Comparison of ENCODE assay signal across 18 cellular contexts in the genomic region with DNA sequence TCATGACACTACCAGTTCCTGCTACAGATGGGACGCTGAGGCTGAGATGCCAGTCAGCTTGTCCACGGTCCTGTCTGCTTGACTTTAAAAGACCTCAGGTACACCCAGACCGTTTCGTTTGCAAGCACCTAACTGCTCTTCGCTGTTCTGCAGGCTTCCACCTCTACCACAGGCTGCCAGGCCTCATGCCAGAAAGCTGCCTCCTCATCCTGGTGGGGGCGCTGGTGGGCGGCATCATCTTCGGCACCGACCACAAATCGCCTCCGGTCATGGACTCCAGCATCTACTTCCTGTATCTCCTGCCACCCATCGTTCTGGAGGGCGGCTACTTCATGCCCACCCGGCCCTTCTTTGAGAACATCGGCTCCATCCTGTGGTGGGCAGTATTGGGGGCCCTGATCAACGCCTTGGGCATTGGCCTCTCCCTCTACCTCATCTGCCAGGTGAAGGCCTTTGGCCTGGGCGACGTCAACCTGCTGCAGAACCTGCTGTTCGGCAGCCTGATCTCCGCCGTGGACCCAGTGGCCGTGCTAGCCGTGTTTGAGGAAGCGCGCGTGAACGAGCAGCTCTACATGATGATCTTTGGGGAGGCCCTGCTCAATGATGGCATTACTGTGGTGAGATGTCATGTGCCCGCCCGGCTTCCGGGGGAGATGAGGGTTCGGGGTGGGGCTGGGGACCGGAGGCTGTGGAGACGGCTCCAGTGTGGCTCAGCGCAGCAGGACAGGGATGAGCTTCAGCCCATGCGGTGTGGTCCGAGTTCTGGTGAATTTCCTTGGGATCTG. TPM values are rescaled to one million over a fixed set of nuclear protein-coding genes. Genes with fewer than 3 reads are reported as not detected.
DNase-seq lines count a peak whose midpoint lies in the region; ATAC-seq, FAIRE-seq and TF ChIP-seq lines count a peak whose summit lies in the region.
"Had no signal": no experiment of that assay in that cellular context is flagged by ENCODE, and none has a peak within 500 bp of the region (broad histone marks: within the 10 kb centered on the region; RNA-seq: fewer than 3 reads in every experiment).

No MANE protein-coding gene starts in this region.

- H3K4me1 Mint-ChIP-seq in GM23338 (peaks cover 5% of the 10 kb centered on the region; the same call in 2 of the 3 replicates), neural progenitor cell (no peaks in the 10 kb centered on the region)

- H3K9me3 ChIP-seq in SK-N-SH (no peaks in the 10 kb centered on the region), K562 (replicated peaks; ENCODE audit: control insufficient read depth, insufficient read depth, low read depth, low read length) (no peaks in the 10 kb centered on the region), neural progenitor cell (ENCODE audit: low read depth) (no peaks in the 10 kb centered on the region), ascending aorta (no peaks in the 10 kb centered on the region)

- H3K9me2 ChIP-seq in SK-N-SH (no peaks in the 10 kb centered on the region), GM23338 (ENCODE audit: insufficient read depth) (peaks cover 7% of the 10 kb centered on the region)

- intact Hi-C loops in K562 (cut with micrococcal nuclease) (loop anchor here (10.0 kb wide), 1 partner anchor 326 kb away; no protein-coding TSS in a partner anchor), ascending aorta (cut with DNase I) (loop anchor here (10.0 kb wide), 1 partner anchor 226 kb away; no protein-coding TSS in a partner anchor)

- H3K9me3 Mint-ChIP-seq in GM23338: no peaks in the 10 kb centered on the region
- no peaks in the 10 kb centered on the region for H3K9me3 Mint-ChIP-seq in neural progenitor cell

- no peak for TF ChIP-seq RAD21 in SK-N-SH (IDR thresholded peaks at IDR 0.05; ENCODE audit: low read length)
- 0 out of 4 replicates have a peak, but pooled peaks of 1 of the 2 experiments have one; percentile 12 for TF ChIP-seq RAD21 in K562 (CRISPR knock-in tag; conservative IDR thresholded peaks at IDR 0.05 in 1 of 2, IDR thresholded peaks at IDR 0.05 in 1 of 2)

- H2AFZ ChIP-seq in SK-N-SH (ENCODE audit: low read depth): peak overlapping the region; percentile 36; the same call in 1 of the 2 replicates
- no peak overlapping the region; the same call in 1 of the 2 replicates for H2AFZ ChIP-seq in GM23338
- no peak overlapping the region for H2AFZ ChIP-seq in K562 (ENCODE audit: low read depth, low read length)
- H2AFZ ChIP-seq in neural progenitor cell (replicated peaks): no peak overlapping the region

- H3K27me3 Mint-ChIP-seq in GM23338 (ENCODE audit: insufficient read depth, low read depth, poor library complexity) (peaks cover 2% of the 10 kb centered on the region), neural progenitor cell (ENCODE audit: insufficient read depth, low read depth) (no peaks in the 10 kb centered on the region)

- H3K4me1 ChIP-seq in SK-N-SH (ENCODE audit: control insufficient read depth in 1 of 2, insufficient read depth in 2 of 2, low read depth in 1 of 2, low read length in 1 of 2): no peaks in the 10 kb centered on the region; a peak in 1 of 4 replicates
- no peaks in the 10 kb centered on the region for H3K4me1 ChIP-seq in GM23338 (ENCODE audit: insufficient read depth)
- peaks cover 0 to 9% of the 10 kb centered on the region in 2 experiments; a peak in 2 of 5 replicates for H3K4me1 ChIP-seq in K562 (replicated peaks in 1 of 2; ENCODE audit: control insufficient read depth in 2 of 2, insufficient read depth in 2 of 2, low read length in 2 of 2)
- no peaks in the 10 kb centered on the region for H3K4me1 ChIP-seq in neural progenitor cell
- no peaks in the 10 kb centered on the region for H3K4me1 ChIP-seq in ascending aorta

- H3K79me2 ChIP-seq in SK-N-SH (ENCODE audit: insufficient read depth) (no peaks in the 10 kb centered on the region), GM23338 (replicated peaks; ENCODE audit: insufficient read depth) (no peaks in the 10 kb centered on the region), K562 (ENCODE audit: control insufficient read depth, insufficient read depth, low read length) (no peaks in the 10 kb centered on the region), neural progenitor cell (ENCODE audit: low read depth) (no peaks in the 10 kb centered on the region)

- H3K4me3 Mint-ChIP-seq in GM23338: no peak overlapping the region
- H3K4me3 Mint-ChIP-seq in neural progenitor cell: no peak overlapping the region

- TF ChIP-seq CTCF in SK-N-SH (IDR thresholded peaks at IDR 0.05) (peak; percentile 17; the same call in 1 of the 2 replicates), GM23338 (conservative IDR thresholded peaks at IDR 0.05; ENCODE audit: low read depth in 2 of 2) (peak; percentile 50 to 56), K562 (IDR thresholded peaks at IDR 0.05 in 2 of 3, conservative IDR thresholded peaks at IDR 0.05 in 1 of 3; ENCODE audit: insufficient read depth in 2 of 3, low read depth in 1 of 3, low read length in 3 of 3) (peak; percentile 15 to 33 (median 30); a peak in 4 of 6 replicates), neural progenitor cell (IDR thresholded peaks at IDR 0.05) (peak; percentile 18), ascending aorta (IDR thresholded peaks at IDR 0.05) (no peak)

- BruUV-seq in K562 (replicated peaks; lab: Mats Ljungman, UMichigan): no TSS peak

- in situ Hi-C loops in K562 (cut with MboI): loop anchor here (10.0 kb wide), 1 partner anchor 226 kb away; no protein-coding TSS in a partner anchor

- H3K9ac ChIP-seq in SK-N-SH: no peak overlapping the region
- peak overlapping the region in 1 of 2 experiments; percentile 52; a peak in 1 of 4 replicates for H3K9ac ChIP-seq in K562 (ENCODE audit: insufficient read depth in 1 of 2, low read depth in 2 of 2, low read length in 2 of 2)
- H3K9ac ChIP-seq in neural progenitor cell: no peak overlapping the region

- H3K27ac ChIP-seq in SK-N-SH (ENCODE audit: low read depth in 2 of 2, low read length in 1 of 2): no peak overlapping the region
- H3K27ac ChIP-seq in GM23338 (ENCODE audit: low read depth): no peak overlapping the region
- H3K27ac ChIP-seq in K562 (ENCODE audit: extremely low read depth, low read depth, low read length): no peak overlapping the region
- H3K27ac ChIP-seq in neural progenitor cell: no peak overlapping the region
- H3K27ac ChIP-seq in ascending aorta: no peak overlapping the region

- DNase-seq in SK-N-SH (no peak), GM23338 (ENCODE audit: low spot score) (peak; percentile 37), K562 (ENCODE audit: extremely low read depth in 1 of 4, low spot score in 3 of 4) (peak in 1 of 4 experiments; percentile 18), neural progenitor cell (ENCODE audit: low spot score) (no peak), ascending aorta (ENCODE audit: low spot score in 2 of 2) (no peak), erythroblast (lab: John Stamatoyannopoulos, UW) (no peak)
- DNase-seq: 8988T, C1 segment of cervical spinal cord, DMS 273 treated with DMSO at 0.1 percent for 48 hours, HCEC 1CT, IMR-90, NCI-H1048, NCI-H345, NCI-H69, Right ventricle myocardium superior had no signal

- POLR2A ChIA-PET in SK-N-SH (lab: Yijun Ruan, JAX) (no interaction called here), K562 (lab: Yijun Ruan, JAX) (interaction anchor here (1.1 kb wide), 1 partner anchor 11 kb away, joined by 4 read pairs; no protein-coding TSS in a partner anchor)

- TF ChIP-seq EP300 in SK-N-SH (IDR thresholded peaks at IDR 0.05; ENCODE audit: borderline replicate concordance in 1 of 2, low read depth in 1 of 2, low read length in 1 of 2): no peak
- TF ChIP-seq EP300 in K562 (IDR thresholded peaks at IDR 0.05; ENCODE audit: low read length): no peak

- H3K27ac Mint-ChIP-seq in GM23338 (no peak overlapping the region), neural progenitor cell (no peak overlapping the region)

- no peak overlapping the region for H3K4me2 ChIP-seq in SK-N-SH
- H3K4me2 ChIP-seq in GM23338: no peak overlapping the region
- 0 out of 2 replicates have a peak overlapping the region, but pooled peaks have one; percentile 20 for H3K4me2 ChIP-seq in K562 (ENCODE audit: insufficient read depth, low read length)
- no peak overlapping the region for H3K4me2 ChIP-seq in neural progenitor cell

- H3K4me3 ChIP-seq in SK-N-SH (ENCODE audit: low read depth in 2 of 2, low read length in 1 of 2) (no peak overlapping the region), GM23338 (no peak overlapping the region), K562 (no peak overlapping the region), neural progenitor cell (no peak overlapping the region), ascending aorta (no peak overlapping the region)

- H3K36me3 Mint-ChIP-seq in GM23338 (ENCODE audit: low read depth) (no peaks in the 10 kb centered on the region), neural progenitor cell (no peaks in the 10 kb centered on the region)

- no peak for TF ChIP-seq POLR2A in K562 (conservative IDR thresholded peaks at IDR 0.05)
- TF ChIP-seq POLR2A in erythroblast (IDR thresholded peaks at IDR 0.05; ENCODE audit: low read length): no peak

- H3K36me3 ChIP-seq in SK-N-SH (replicated peaks in 1 of 2; ENCODE audit: control insufficient read depth in 1 of 2, insufficient read depth in 2 of 2, low read length in 1 of 2) (no peaks in the 10 kb centered on the region), GM23338 (ENCODE audit: insufficient read depth) (no peaks in the 10 kb centered on the region), K562 (ENCODE audit: control insufficient read depth, insufficient read depth, low read length) (no peaks in the 10 kb centered on the region), neural progenitor cell (no peaks in the 10 kb centered on the region), ascending aorta (no peaks in the 10 kb centered on the region)

- ATAC-seq in SK-N-SH treated with all-trans-retinoic acid at 6 μM for 48 hours: no peak; the same call in 2 of the 3 replicates
- ATAC-seq in GM23338: peak; percentile 56; the same call in 2 of the 3 replicates
- ATAC-seq in K562: peak; percentile 47
- ATAC-seq in GM21619 (IDR thresholded peaks at IDR 0.05; ENCODE audit: unreplicated experiment): no peak

- H4K20me1 ChIP-seq in SK-N-SH (ENCODE audit: insufficient read depth) (no peaks in the 10 kb centered on the region), GM23338 (replicated peaks; ENCODE audit: insufficient read depth) (no peaks in the 10 kb centered on the region), K562 (replicated peaks; ENCODE audit: control insufficient read depth, insufficient read depth, low read length) (no peaks in the 10 kb centered on the region), neural progenitor cell (ENCODE audit: low read depth) (no peaks in the 10 kb centered on the region)

- no peaks in the 10 kb centered on the region for H3K27me3 ChIP-seq in SK-N-SH (ENCODE audit: insufficient read depth)
- H3K27me3 ChIP-seq in GM23338 (ENCODE audit: insufficient read depth): no peaks in the 10 kb centered on the region
- H3K27me3 ChIP-seq in K562 (ENCODE audit: control insufficient read depth in 2 of 2, insufficient read depth in 2 of 2, low read length in 2 of 2): peaks cover 5 to 24% of the 10 kb centered on the region in 2 experiments; a peak in 3 of 5 replicates
- H3K27me3 ChIP-seq in neural progenitor cell: no peaks in the 10 kb centered on the region
- H3K27me3 ChIP-seq in ascending aorta: no peaks in the 10 kb centered on the region

- H3K9me1 ChIP-seq in K562 (ENCODE audit: control insufficient read depth, insufficient read depth, low read length): no peaks in the 10 kb centered on the region

- no peak for FAIRE-seq in K562 (lab: Jason Lieb, UNC)

- no peaks in the 10 kb centered on the region for H3F3A ChIP-seq in SK-N-SH (replicated peaks; ENCODE audit: insufficient read depth)
- H3F3A ChIP-seq in GM23338 (replicated peaks; ENCODE audit: low read depth): no peaks in the 10 kb centered on the region
- no peaks in the 10 kb centered on the region for H3F3A ChIP-seq in neural progenitor cell (ENCODE audit: low read depth)

- CTCF ChIA-PET in SK-N-SH (lab: Yijun Ruan, JAX): no interaction called here
- CTCF ChIA-PET in K562 (lab: Yijun Ruan, JAX; ENCODE audit: low intra/inter-chr PET ratio): interaction anchor here (1.4 kb wide), 1 partner anchor 225 kb away, joined by 3 read pairs; no protein-coding TSS in a partner anchor

- 44% methylated on average over 32 of the region's 36 CpGs for WGBS in SK-N-SH (ENCODE audit: low lambda C conversion rate)
- WGBS in K562 (ENCODE audit: insufficient coverage, low coverage, missing lambda C conversion rate): 26% methylated on average over 33 of the region's 36 CpGs

RNA-seq across cellular contexts. Expression of a gene that starts 5.9 kb away (rescaled TPM):
- polyA plus RNA-seq in SK-N-SH (2012; rRNA removed) (0.07 and 0.11 TPM in 2 replicates), GM23338 (2016; fragmentation: Nextera tagmentation; extraction: Ambion mirVana) (not detected in 2 replicates), K562 (2011; rRNA removed) (not detected in 2 replicates), K562 (2014; fragmentation: Illumina TruSeq; extraction: Trizol) (not detected in 2 replicates), K562 (2014; fragmentation: Nextera tagmentation; extraction: Ambion mirVana) (under 1 TPM in 1 of 2 experiments, not detected in 1; 0.15 TPM), K562 (2014; rRNA removed) (not detected in 2 replicates)
- polyA plus RNA-seq in SK-N-SH (2012; cell fraction: cytosol; rRNA removed): 0.10 and 0.12 TPM in 2 replicates
- 0.15 TPM in 1 of 2 replicates, not detected in the other for polyA plus RNA-seq in SK-N-SH (2012; cell fraction: nucleus; rRNA removed)
- total RNA-seq in GM23338 (2014; rRNA removed; shearing (Covaris generic)): not detected in 2 replicates
- 0.07 and 0.09 TPM in 2 replicates for total RNA-seq in K562 (2011; cell fraction: chromatin; rRNA removed; ENCODE audit: low replicate concordance)
- total RNA-seq in K562 (2011; cell fraction: nucleolus; rRNA removed): 0.17 TPM in 1 of 2 replicates, not detected in the other
- total RNA-seq in K562 (2011; cell fraction: nucleoplasm; rRNA removed): 0.15 TPM in 1 of 2 replicates, not detected in the other
- total RNA-seq in K562 (2014; rRNA removed) (not detected in 2 replicates), K562 (2014; rRNA removed; fragmentation: Illumina TruSeq; extraction: Trizol) (0.03 and 0.04 TPM in 2 replicates), K562 (2015; rRNA removed; fragmentation: Illumina TruSeq; extraction: Trizol) (0.04 TPM in 1 of 2 replicates, not detected in the other), K562 (2021) (0.04 and 0.07 TPM in 2 replicates), neural progenitor cell (ENCODE audit: low replicate concordance) (not detected in 2 replicates), ascending aorta (not detected)
- polyA plus RNA-seq in K562 (2011; cell fraction: cytosol; rRNA removed): not detected in 2 replicates
- not detected in 2 replicates for polyA plus RNA-seq in K562 (2011; cell fraction: nucleus; rRNA removed)
- 0.03 and 0.24 TPM in 2 replicates for polyA plus RNA-seq in K562 (2012)
- polyA minus RNA-seq in K562 (2011; rRNA and poly(A)+ RNA removed): 0.07 TPM in 1 of 2 replicates, not detected in the other
- polyA minus RNA-seq in K562 (2011; cell fraction: cytosol; rRNA and poly(A)+ RNA removed): not detected in 2 replicates
- polyA minus RNA-seq in K562 (2011; cell fraction: nucleus; rRNA and poly(A)+ RNA removed): 0.13 and 0.78 TPM in 2 replicates
- total RNA-seq: Daoy, IMR-90, Right ventricle myocardium superior had no signal
- polyA plus RNA-seq: IMR-90 had no signal

RNA-seq across cellular contexts. Expression of a gene that starts 55.9 kb away (rescaled TPM):
- not detected in 2 replicates for polyA plus RNA-seq in SK-N-SH (2012; rRNA removed)
- not detected in 2 replicates for polyA plus RNA-seq in SK-N-SH (2012; cell fraction: cytosol; rRNA removed)
- polyA plus RNA-seq in SK-N-SH (2012; cell fraction: nucleus; rRNA removed): not detected in 2 replicates
- not detected in 2 replicates for total RNA-seq in GM23338 (2014; rRNA removed; shearing (Covaris generic))
- not detected in 2 replicates for polyA plus RNA-seq in GM23338 (2016; fragmentation: Nextera tagmentation; extraction: Ambion mirVana)
- total RNA-seq in K562 (2011; cell fraction: chromatin; rRNA removed; ENCODE audit: low replicate concordance): 1.9 and 2.4 TPM in 2 replicates
- total RNA-seq in K562 (2011; cell fraction: nucleolus; rRNA removed): 0.50 and 0.92 TPM in 2 replicates
- 0.46 and 1.3 TPM in 2 replicates for total RNA-seq in K562 (2011; cell fraction: nucleoplasm; rRNA removed)
- 4.9 and 5.2 TPM in 2 replicates for total RNA-seq in K562 (2014; rRNA removed)
- total RNA-seq in K562 (2014; rRNA removed; fragmentation: Illumina TruSeq; extraction: Trizol): 6.5 and 7.8 TPM in 2 replicates
- 18.6 and 20.5 TPM in 2 replicates for total RNA-seq in K562 (2015; rRNA removed; fragmentation: Illumina TruSeq; extraction: Trizol)
- 4.4 and 5.2 TPM in 2 replicates for total RNA-seq in K562 (2021)
- polyA plus RNA-seq in K562 (2011; rRNA removed): 0.54 and 1.1 TPM in 2 replicates
- 0.18 and 0.24 TPM in 2 replicates for polyA plus RNA-seq in K562 (2011; cell fraction: cytosol; rRNA removed)
- 1.3 and 1.8 TPM in 2 replicates for polyA plus RNA-seq in K562 (2011; cell fraction: nucleus; rRNA removed)
- polyA plus RNA-seq in K562 (2012): 7.8 and 15.0 TPM in 2 replicates
- 7.5 and 9.1 TPM in 2 replicates for polyA plus RNA-seq in K562 (2014; fragmentation: Illumina TruSeq; extraction: Trizol)
- polyA plus RNA-seq in K562 (2014; fragmentation: Nextera tagmentation; extraction: Ambion mirVana): 1 to 10 TPM; 4.9 to 8.3 TPM
- polyA plus RNA-seq in K562 (2014; rRNA removed): 5.8 and 7.0 TPM in 2 replicates
- 0.75 and 1.0 TPM in 2 replicates for polyA minus RNA-seq in K562 (2011; rRNA and poly(A)+ RNA removed)
- polyA minus RNA-seq in K562 (2011; cell fraction: cytosol; rRNA and poly(A)+ RNA removed): not detected in 2 replicates
- 1.8 and 1.9 TPM in 2 replicates for polyA minus RNA-seq in K562 (2011; cell fraction: nucleus; rRNA and poly(A)+ RNA removed)
- not detected in 2 replicates for total RNA-seq in neural progenitor cell (ENCODE audit: low replicate concordance)
- total RNA-seq in ascending aorta: 0.11 TPM
- total RNA-seq: Daoy, IMR-90 had no signal
- polyA plus RNA-seq: IMR-90 had no signal

Comparison
In these comparisons a context has a peak if more than half of its experiments do, and no peak if none do; other contexts are left out.
1. CTCF ChIP-seq: peak in SK-N-SH (single experiment), GM23338 (2 of 2), K562 (3 of 3) and neural progenitor cell (single experiment); none in ascending aorta (0 of 3).
2. ATAC-seq: peak in GM23338 (single experiment) and K562 (single experiment); none in SK-N-SH treated with all-trans-retinoic acid at 6 μM for 48 hours (single experiment) and GM21619 (single experiment).